ENCODE assay signal across 9 cellular contexts in the genomic region with DNA sequence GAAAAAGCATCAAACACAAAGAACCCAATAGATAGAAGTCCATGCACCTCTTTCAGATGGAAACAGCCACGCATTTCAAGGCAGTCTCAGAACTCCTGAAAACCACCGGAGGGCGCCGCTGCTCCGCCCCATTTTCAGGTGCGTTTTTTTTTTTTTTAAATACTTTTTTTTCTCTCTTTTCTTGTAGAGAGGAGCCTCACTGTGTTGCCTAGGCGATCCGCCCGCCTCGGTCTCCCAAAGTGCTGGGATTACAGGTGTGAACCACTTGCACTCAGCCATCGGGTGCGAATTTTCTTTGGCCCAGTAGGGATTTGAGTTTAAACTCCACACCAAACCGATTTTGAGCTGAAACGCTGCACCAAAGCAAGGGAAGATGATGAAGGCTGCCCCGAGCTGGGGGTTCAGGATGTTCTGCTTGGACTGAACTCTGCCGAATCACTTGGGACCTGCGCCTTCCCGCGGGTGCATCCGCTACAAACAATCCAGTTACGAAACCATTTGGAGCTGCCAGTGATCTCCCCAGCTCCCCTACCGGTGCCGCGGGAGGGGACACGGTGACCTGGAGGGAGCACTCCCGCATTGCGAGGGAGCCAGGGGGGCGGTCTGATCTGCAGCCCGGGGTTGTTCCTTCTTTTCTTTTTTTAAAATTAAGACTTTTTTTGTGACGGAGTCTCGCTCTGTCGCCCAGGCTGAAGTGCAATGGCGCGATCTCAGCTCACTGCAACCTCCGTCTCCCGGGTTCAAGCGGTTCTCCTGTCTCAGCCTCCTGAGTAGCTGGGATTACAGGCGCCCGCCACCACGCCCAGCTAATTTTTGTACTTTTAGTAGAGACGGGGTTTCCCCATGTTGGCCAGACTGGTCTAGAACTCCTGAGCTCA. TPM values are rescaled to one million over a fixed set of nuclear protein-coding genes. Genes with fewer than 3 reads are reported as not detected.
DNase-seq lines count a peak whose midpoint lies in the region; ATAC-seq, FAIRE-seq and TF ChIP-seq lines count a peak whose summit lies in the region.
"Had no signal": no experiment of that assay in that cellular context is flagged by ENCODE, and none has a peak within 500 bp of the region (broad histone marks: within the 10 kb centered on the region; RNA-seq: fewer than 3 reads in every experiment).

No MANE protein-coding gene starts in this region.

- no peaks in the 10 kb centered on the region for H3K9me3 Mint-ChIP-seq in Caco-2 (ENCODE audit: unreplicated experiment)
- peaks cover 0 to 2% (median 0%) of the 10 kb centered on the region in 6 donors for H3K9me3 Mint-ChIP-seq in immature natural killer cell

- H3K27ac ChIP-seq in small intestine (ENCODE audit: low read depth in 1 of 2, low read length in 1 of 2): peak overlapping the region; percentile 82 to 86

- H3K4me1 ChIP-seq in Caco-2: peaks cover 17% of the 10 kb centered on the region
- H3K4me1 ChIP-seq in small intestine (ENCODE audit: control insufficient read depth in 2 of 2, insufficient read depth in 1 of 2, low read depth in 1 of 2, low read length in 1 of 2): peaks cover 0 to 9% of the 10 kb centered on the region in 2 donors

- peak; percentile 80 to 84 for TF ChIP-seq CTCF in Caco-2 (IDR thresholded peaks at IDR 0.05; ENCODE audit: insufficient read depth in 1 of 2, low read depth in 1 of 2, low read length in 1 of 2, severe bottlenecking in 1 of 2, unreplicated experiment in 1 of 2)

- H3K4me1 Mint-ChIP-seq in Caco-2 (ENCODE audit: low read depth, unreplicated experiment) (peaks cover 12% of the 10 kb centered on the region), immature natural killer cell (peaks cover 25 to 27% of the 10 kb centered on the region in 2 donors)

- H3K9me3 ChIP-seq in Caco-2: no peaks in the 10 kb centered on the region
- no peaks in the 10 kb centered on the region for H3K9me3 ChIP-seq in small intestine (ENCODE audit: control insufficient read depth, low read depth)

- in situ Hi-C loops in T47D (cut with HindIII; ENCODE audit: low pct_unique_long_range_greater_than_20kb, low sequenced_read_pairs): no loop called here

- H3K27me3 ChIP-seq in Caco-2 (replicated peaks; ENCODE audit: control insufficient read depth, insufficient read depth, low read length) (no peaks in the 10 kb centered on the region), small intestine (ENCODE audit: control insufficient read depth in 2 of 2, insufficient read depth in 2 of 2, low read length in 2 of 2) (no peaks in the 10 kb centered on the region)

- H3K36me3 Mint-ChIP-seq in Caco-2 (ENCODE audit: insufficient read depth, unreplicated experiment) (peaks cover 47% of the 10 kb centered on the region), immature natural killer cell (peaks cover 0 to 5% (median 0%) of the 10 kb centered on the region in 3 donors)

- DNase-seq in Caco-2 (peak; percentile 76 to 77), NAMALWA (ENCODE audit: low spot score) (peak; percentile 72), UCSD-AML1 (lab: John Stamatoyannopoulos, UW; ENCODE audit: unreplicated experiment) (peak; percentile 55), T47D (ENCODE audit: low read depth in 1 of 2, low spot score in 1 of 2) (peak; percentile 64 to 74), immature natural killer cell (peak; percentile 21 to 27 (median 24)), small intestine (peak; percentile 58)

- intact Hi-C loops in Caco-2 (cut with micrococcal nuclease; ENCODE audit: unreplicated experiment): loop anchor here (1.0 to 10.0 kb wide), 4 partner anchors 24 to 113 kb away; a partner anchor contains a TSS

- H3K27me3 Mint-ChIP-seq in Caco-2 (ENCODE audit: insufficient read depth, unreplicated experiment): no peaks in the 10 kb centered on the region
- H3K27me3 Mint-ChIP-seq in immature natural killer cell (ENCODE audit: low read depth in 3 of 3): peaks cover 15 to 43% (median 29%) of the 10 kb centered on the region in 3 donors

- ATAC-seq in GM21723 (IDR thresholded peaks at IDR 0.05; ENCODE audit: unreplicated experiment) (peak; percentile 60), GM19351 (IDR thresholded peaks at IDR 0.05; ENCODE audit: unreplicated experiment) (no peak)

- peak overlapping the region; percentile 78 for H3K4me3 Mint-ChIP-seq in Caco-2 (ENCODE audit: unreplicated experiment)
- peak overlapping the region; percentile 75 to 85 (median 80) for H3K4me3 Mint-ChIP-seq in immature natural killer cell

- CTCF ChIA-PET in Caco-2 (lab: Charles Lee): interaction anchor here (0.5 to 2.1 kb wide), 12 partner anchors 14 to 736 kb away, joined by 3 to 26 read pairs (median 4); a partner anchor contains a TSS

- POLR2A ChIA-PET in Caco-2 (lab: Charles Lee): interaction anchor here (0.5 to 1.7 kb wide), 3 partner anchors 33 to 424 kb away, joined by 3 to 9 read pairs (median 4); a partner anchor contains a TSS

- FAIRE-seq in small intestine (lab: Jason Lieb, UNC): no peak
- FAIRE-seq: endometrium had no signal

- peak overlapping the region; percentile 80 for H3K27ac Mint-ChIP-seq in Caco-2 (ENCODE audit: unreplicated experiment)
- no peak overlapping the region for H3K27ac Mint-ChIP-seq in immature natural killer cell

- H3K36me3 ChIP-seq in Caco-2 (ENCODE audit: control insufficient read depth, insufficient read depth, low read length) (peaks cover 2% of the 10 kb centered on the region), small intestine (ENCODE audit: control insufficient read depth in 2 of 2, insufficient read depth in 2 of 2, low read length in 2 of 2) (peaks cover 0 to 20% of the 10 kb centered on the region in 2 donors)

- no TSS peak for BruUV-seq in Caco-2 (replicated peaks; lab: Mats Ljungman, UMichigan)

- peak overlapping the region; percentile 61 for H3K4me3 ChIP-seq in Caco-2 (ENCODE audit: low read depth, low read length)
- H3K4me3 ChIP-seq in small intestine (ENCODE audit: low read depth in 1 of 2, low read length in 2 of 2): peak overlapping the region; percentile 58 to 84

- WGBS in small intestine, 3 donors: 0 to 1% (median 1%) methylated on average over 41 of the region's 41 CpGs

RNA-seq across cellular contexts. Expression of a gene that starts 1.4 kb away (rescaled TPM):
- 46.9 and 55.3 TPM in 2 replicates for total RNA-seq in Caco-2 (2022)
- polyA plus RNA-seq in immature natural killer cell: under 1 TPM in 1 of 3 donors, not detected in 2; 0.34 TPM
- polyA plus RNA-seq in small intestine: 1,000 to 10,000 TPM in 1 of 3 donors, 100 to 1,000 TPM in 2; 128 to 1,002 (median 433) TPM

RNA-seq across cellular contexts. Expression of a gene that starts 33.0 kb away (rescaled TPM):
- total RNA-seq in Caco-2 (2022): 10.2 and 10.4 TPM in 2 replicates
- polyA plus RNA-seq in immature natural killer cell (1 to 10 TPM; 2.1 to 7.7 (median 2.6) TPM), small intestine (1 to 10 TPM; 2.7 to 8.7 (median 5.6) TPM)

Comparison
In these comparisons a context has a peak if more than half of its experiments do, and no peak if none do; other contexts are left out.
1. DNase-seq: peak in every context shown above with its lines; median percentile 76 in Caco-2; 72 in NAMALWA; 69 in T47D; 58 in small intestine; 55 in UCSD-AML1; 24 in immature natural killer cell.
2. RNA of a gene that starts 1.4 kb away (polyA plus RNA-seq): 128 to 1,002 TPM in small intestine; 0.34 TPM in immature natural killer cell; every median in the first group is over 10 times any median in the second.